In the genomic region with DNA sequence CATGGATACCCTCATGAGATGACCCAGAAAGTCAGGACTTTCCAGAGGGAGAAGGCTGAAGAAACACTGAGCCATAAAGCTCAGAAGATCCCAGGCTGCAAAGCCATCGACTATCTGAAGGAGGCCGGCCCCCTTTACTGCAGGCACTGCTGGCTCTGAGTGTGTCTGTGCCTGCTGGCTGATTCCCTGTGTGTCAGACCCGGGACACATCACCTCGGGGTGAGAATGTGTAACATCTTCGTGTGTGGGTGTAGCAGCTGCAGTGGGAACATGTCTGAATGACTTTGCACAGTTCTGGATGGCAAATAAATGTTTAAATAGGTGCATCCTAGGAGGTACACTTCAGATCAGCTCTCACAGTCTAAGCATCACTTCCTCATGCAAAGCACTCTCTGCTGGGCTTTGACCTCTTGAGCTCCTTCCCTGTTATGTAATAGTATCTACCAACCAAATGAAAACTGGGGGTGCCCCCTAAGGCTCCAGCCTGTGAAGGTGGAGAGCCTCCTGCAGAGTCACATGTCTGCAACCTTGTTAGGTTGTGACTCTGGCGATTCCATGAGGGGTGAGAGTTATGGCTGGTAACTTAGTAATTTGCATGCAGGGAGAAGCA, we compare ENCODE assay signal across 12 cellular contexts.
"Had no signal": no experiment of that assay in that cellular context is flagged by ENCODE, and none has a peak within 500 bp of the region (broad histone marks: within the 10 kb centered on the region; RNA-seq: fewer than 3 reads in every experiment).

No MANE protein-coding gene starts in this region.

- H3K4me3 ChIP-seq: gastroesophageal sphincter, thoracic aorta had no signal

- H3K4me1 ChIP-seq: gastroesophageal sphincter had no signal

- DNase-seq: activated CD4-positive, alpha-beta T cell treated with anti-CD3 and anti-CD28 coated beads, Interleukin-2, amount 10 ng/mL, durations not matched to agents 7 days and 5 days; activated naive CD4-positive, alpha-beta T cell treated with anti-CD3 and anti-CD28 coated beads, Interleukin-2, amount 10 ng/mL, durations not matched to agents 7 days and 5 days; central memory CD4-positive, alpha-beta T cell; effector memory CD8-positive, alpha-beta T cell; hippocampal formation; kidney glomerular epithelial cell; stimulated activated CD4-positive, alpha-beta T cell treated with anti-CD3 and anti-CD28 coated beads, Interleukin-2, amount 100 ng/mL, for 48 hours; stimulated activated naive CD8-positive, alpha-beta T cell treated with anti-CD3 and anti-CD28 coated beads, Interleukin-15, Interleukin-2, amounts not matched to agents 100 U/mL and 50 U/mL, for 24 hours; T-helper 1 cell had no signal

- H3K27ac ChIP-seq: epithelial cell of prostate, gastroesophageal sphincter, thoracic aorta had no signal

- H3K9me3 ChIP-seq: gastroesophageal sphincter, thoracic aorta had no signal

- H3K36me3 ChIP-seq: gastroesophageal sphincter, thoracic aorta had no signal
